1 cellular context compared by ENCODE assay signal in the genomic region with DNA sequence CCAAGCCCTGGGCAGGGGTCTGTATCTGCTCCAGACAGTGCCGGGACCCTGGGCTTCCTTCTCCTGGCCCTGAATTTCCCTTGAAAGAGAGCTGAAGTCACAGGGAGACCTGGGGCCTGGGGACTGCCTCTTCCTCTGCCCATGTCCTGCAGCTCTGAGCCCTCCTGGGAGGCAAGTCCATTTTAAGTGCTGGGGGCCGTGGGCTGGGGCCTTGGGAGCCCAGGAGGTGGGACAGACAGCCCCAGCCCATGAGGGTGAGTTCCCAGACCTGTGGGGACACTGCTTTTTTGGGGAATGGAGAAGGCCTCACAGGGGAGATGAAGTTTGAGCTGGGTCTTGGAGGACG.
TF ChIP-seq lines count a peak whose summit lies in the region.

No MANE protein-coding gene starts in this region.

TF ChIP-seq in GM12878, 131 proteins besides CTCF, POLR2A, EP300 and RAD21:
- 0 out of 2 replicates have a peak, but pooled peaks have one; percentile 1 for TF ChIP-seq SPI1 (IDR thresholded peaks at IDR 0.05; ENCODE audit: borderline replicate concordance, insufficient read depth, low read depth, low read length)
- no peak for TF ChIP-seq EZH2 (IDR thresholded peaks at IDR 0.05; ENCODE audit: borderline replicate concordance, control insufficient read depth, low read depth, low read length)
